ENCODE assay signal across 18 cellular contexts in genomic region chr7:70405241-70405640, GRCh38.
A peak's percentile ranks its signal among the peaks of the same experiment; 100 is the strongest.
DNase-seq lines count a peak whose midpoint lies in the region; TF ChIP-seq lines count a peak whose summit lies in the region.
"Had no signal": no experiment of that assay in that cellular context is flagged by ENCODE, and none has a peak within 500 bp of the region (broad histone marks: within the 10 kb centered on the region; RNA-seq: fewer than 3 reads in every experiment).

No MANE protein-coding gene starts in this region.

- no peaks in the 10 kb centered on the region for H3K9me3 ChIP-seq in BLaER1
- H3K9me3 ChIP-seq in suprapubic skin: no peaks in the 10 kb centered on the region
- no peaks in the 10 kb centered on the region for H3K9me3 ChIP-seq in adrenal gland (replicated peaks in 1 of 3)

- TF ChIP-seq EP300 in suprapubic skin (IDR thresholded peaks at IDR 0.05): no peak

- DNase-seq in M059J (ENCODE audit: low read depth) (peak; percentile 4), suprapubic skin (ENCODE audit: low spot score in 2 of 2) (no peak), NCI-H1417 treated with DMSO at 0.1 percent for 48 hours (lab: John Stamatoyannopoulos, UW) (no peak), adrenal gland (no peak), mucosa of gallbladder (ENCODE audit: low spot score) (no peak)
- DNase-seq: DND-41, KG1, NCI-H1436, NCI-H2029 treated with DMSO at 0.1 percent for 48 hours, NCI-H510A treated with DMSO at 0.1 percent for 48 hours, NCI-H82, PC-3, RPMI8226, SHP77 treated with DMSO at 0.1 percent for 48 hours had no signal

- H3K27ac Mint-ChIP-seq in brain: peak overlapping the region in 4 of 5 experiments; percentile 67 to 98 (median 79)
- H3K27ac Mint-ChIP-seq in nephron: peak overlapping the region in 2 of 3 experiments; percentile 34 to 82

- intact Hi-C loops in adrenal gland (cut with DNase I): no loop called here

- H3K27me3 ChIP-seq in BLaER1: no peaks in the 10 kb centered on the region
- no peaks in the 10 kb centered on the region for H3K27me3 ChIP-seq in suprapubic skin
- no peaks in the 10 kb centered on the region for H3K27me3 ChIP-seq in adrenal gland

- H3K27me3 Mint-ChIP-seq in brain (peaks cover 2% of the 10 kb centered on the region), nephron (ENCODE audit: low read depth) (peaks cover 5% of the 10 kb centered on the region)

- H3K9ac ChIP-seq in BLaER1: no peak overlapping the region

- no peaks in the 10 kb centered on the region for H3K9me3 Mint-ChIP-seq in brain
- H3K9me3 Mint-ChIP-seq in nephron: no peaks in the 10 kb centered on the region

- H3K4me2 ChIP-seq in BLaER1: peak overlapping the region; percentile 78

- H3K4me3 ChIP-seq in BLaER1 (no peak overlapping the region), suprapubic skin (no peak overlapping the region), adrenal gland (no peak overlapping the region)

- peaks cover 89% of the 10 kb centered on the region for H3K4me1 ChIP-seq in BLaER1
- H3K4me1 ChIP-seq in suprapubic skin: no peaks in the 10 kb centered on the region
- H3K4me1 ChIP-seq in adrenal gland (replicated peaks in 1 of 2): no peaks in the 10 kb centered on the region

- H3K36me3 ChIP-seq in BLaER1 (no peaks in the 10 kb centered on the region), suprapubic skin (no peaks in the 10 kb centered on the region), adrenal gland (replicated peaks in 1 of 2) (no peaks in the 10 kb centered on the region)

- TF ChIP-seq CTCF in brain (conservative IDR thresholded peaks at IDR 0.05) (no peak), nephron (IDR thresholded peaks at IDR 0.05; ENCODE audit: unreplicated experiment in 3 of 3) (no peak), suprapubic skin (IDR thresholded peaks at IDR 0.05) (no peak), adrenal gland (IDR thresholded peaks at IDR 0.05) (no peak)

- no peaks in the 10 kb centered on the region; the same call in 1 of the 2 replicates for H4K20me1 ChIP-seq in BLaER1

- 70% methylated on average over 5 of the region's 5 CpGs for WGBS in suprapubic skin
- 79 to 88% (median 80%) methylated on average over 5 of the region's 5 CpGs for WGBS in adrenal gland, 4 donors

- H3K36me3 Mint-ChIP-seq in brain (no peaks in the 10 kb centered on the region), nephron (ENCODE audit: low read depth) (no peaks in the 10 kb centered on the region)

- H3K4me3 Mint-ChIP-seq in brain: peak overlapping the region in 2 of 5 experiments; percentile 21 to 41
- H3K4me3 Mint-ChIP-seq in nephron: no peak overlapping the region

- H3K4me1 Mint-ChIP-seq in brain (peaks cover 65% of the 10 kb centered on the region), nephron (peaks cover 38% of the 10 kb centered on the region)

- no peak for TF ChIP-seq POLR2A in suprapubic skin (IDR thresholded peaks at IDR 0.05)
- TF ChIP-seq POLR2A in adrenal gland (IDR thresholded peaks at IDR 0.05): no peak

- peak overlapping the region; percentile 83 for H3K27ac ChIP-seq in BLaER1
- no peak overlapping the region for H3K27ac ChIP-seq in suprapubic skin
- no peak overlapping the region for H3K27ac ChIP-seq in adrenal gland
- H3K27ac ChIP-seq: C4-2B had no signal
